Comparison of ENCODE assay signal across 2 cellular contexts in genomic region chr10:50501478-50501877, GRCh38.
TF ChIP-seq lines count a peak whose summit lies in the region.

No MANE protein-coding gene starts in this region.

TF ChIP-seq in IMR-90, 13 proteins besides CTCF, POLR2A, EP300 and RAD21:
- peak; percentile 72 for TF ChIP-seq FOS (IDR thresholded peaks at IDR 0.05; ENCODE audit: low read depth, low read length)
- TF ChIP-seq RCOR1 (IDR thresholded peaks at IDR 0.05; ENCODE audit: insufficient replicate concordance, low read length), result no peak
TF ChIP-seq in IMR-90: peak in this region for 1.

TF ChIP-seq in K562, 482 proteins besides CTCF, POLR2A, EP300 and RAD21 (continued from another document):
- TF ChIP-seq ARID1B (IDR thresholded peaks at IDR 0.05) (0 out of 2 replicates have a peak, but pooled peaks have one; percentile 18), PKNOX1 (IDR thresholded peaks at IDR 0.05) (0 out of 2 replicates have a peak, but pooled peaks have one; percentile 4), PBX2 (CRISPR knock-in tag; IDR thresholded peaks at IDR 0.05; ENCODE audit: low read depth) (no peak), PBX2 (tag; conservative IDR thresholded peaks at IDR 0.05; ENCODE audit: low read depth) (peak; percentile 42; the same call in 1 of the 2 replicates), MEIS2 (IDR thresholded peaks at IDR 0.05; ENCODE audit: partially characterized antibody) (peak; percentile 76), ATF3 (IDR thresholded peaks at IDR 0.05) (peak; percentile 48), ATF3 (CRISPR knock-in tag; conservative IDR thresholded peaks at IDR 0.05) (no peak), JUND (IDR thresholded peaks at IDR 0.05; ENCODE audit: borderline replicate concordance, low read depth, low read length) (peak; percentile 76), JUND (tag; IDR thresholded peaks at IDR 0.05; ENCODE audit: borderline replicate concordance, low read depth, low read length) (peak; percentile 45; the same call in 1 of the 3 replicates), JUN (IDR thresholded peaks at IDR 0.05; ENCODE audit: borderline replicate concordance, low read depth, low read length) (0 out of 2 replicates have a peak, but pooled peaks have one; percentile 25), JUN (CRISPR knock-in tag; IDR thresholded peaks at IDR 0.05; ENCODE audit: borderline replicate concordance) (no peak), CBFA2T3 (IDR thresholded peaks at IDR 0.05) (no peak), ZNF57 (CRISPR knock-in tag; IDR thresholded peaks at IDR 0.05) (no peak)
